24 cellular contexts compared by ENCODE assay signal in the genomic region with DNA sequence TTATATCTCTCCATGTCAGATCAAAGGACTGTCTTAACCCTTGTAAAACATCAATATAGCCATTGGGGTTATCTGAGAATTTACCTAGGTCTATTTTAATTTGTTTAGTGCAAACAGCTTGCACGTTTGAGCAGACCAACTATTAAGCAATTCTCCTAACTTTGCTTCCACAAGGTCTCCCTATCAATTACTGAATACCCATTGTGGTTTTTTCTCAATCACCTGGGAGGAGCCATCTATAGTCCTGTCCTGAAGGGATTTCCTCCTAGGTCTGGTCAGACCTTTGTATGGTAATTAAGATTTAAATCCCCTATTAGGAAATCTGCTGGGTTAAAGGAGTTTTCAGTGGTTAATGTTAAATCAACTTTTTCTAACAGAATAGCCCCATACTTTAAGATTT.
"Had no signal": no experiment of that assay in that cellular context is flagged by ENCODE, and none has a peak within 500 bp of the region (broad histone marks: within the 10 kb centered on the region; RNA-seq: fewer than 3 reads in every experiment).

No MANE protein-coding gene starts in this region.

- H3K36me3 Mint-ChIP-seq: natural killer cell had no signal

- H3K4me1 Mint-ChIP-seq: natural killer cell; stimulated activated naive CD8-positive, alpha-beta T cell treated with anti-CD3 and anti-CD28 coated beads, Interleukin-15, amount 100 ng/mL, for 72 hours had no signal

- H3K9me3 ChIP-seq: esophagus muscularis mucosa, gastroesophageal sphincter, heart left ventricle, lower lobe of right lung, ovary, right lobe of liver, suprapubic skin, transverse colon had no signal

- H3K27ac Mint-ChIP-seq: natural killer cell; stimulated activated naive CD8-positive, alpha-beta T cell treated with anti-CD3 and anti-CD28 coated beads, Interleukin-15, amount 100 ng/mL, for 72 hours had no signal

- H3K27me3 ChIP-seq: esophagus muscularis mucosa, gastroesophageal sphincter, heart left ventricle, ovary, right lobe of liver, suprapubic skin, transverse colon had no signal

- H3K4me3 ChIP-seq: coronary artery, esophagus muscularis mucosa, gastroesophageal sphincter, heart left ventricle, lower lobe of right lung, ovary, right lobe of liver, smooth muscle cell, suprapubic skin, transverse colon had no signal

- H3K27ac ChIP-seq: coronary artery, esophagus muscularis mucosa, foreskin keratinocyte, gastroesophageal sphincter, heart left ventricle, lower lobe of right lung, ovary, right lobe of liver, suprapubic skin, transverse colon had no signal

- H3K4me1 ChIP-seq: foreskin keratinocyte, heart left ventricle, lower lobe of right lung, right lobe of liver, suprapubic skin, transverse colon had no signal

- H3K36me3 ChIP-seq: esophagus muscularis mucosa, gastroesophageal sphincter, heart left ventricle, lower lobe of right lung, ovary, right lobe of liver, suprapubic skin, transverse colon had no signal

- ATAC-seq: foreskin keratinocyte; gastroesophageal sphincter; heart left ventricle; left cardiac atrium; left ventricle myocardium superior; lower lobe of right lung; natural killer cell; right lobe of liver; stimulated activated naive CD8-positive, alpha-beta T cell treated with anti-CD3 and anti-CD28 coated beads, Interleukin-15, amount 100 ng/mL, for 72 hours had no signal

- H3K9me3 Mint-ChIP-seq: natural killer cell had no signal

- H3K4me2 ChIP-seq: smooth muscle cell had no signal

- DNase-seq: dermis blood vessel endothelial cell; effector memory CD4-positive, alpha-beta T cell; foreskin keratinocyte; heart left ventricle; hippocampal formation; left cardiac atrium; left ventricle myocardium superior; lower lobe of right lung; natural killer cell; occipital lobe; ovary; right lobe of liver; stimulated activated CD4-positive, alpha-beta T cell treated with anti-CD3 and anti-CD28 coated beads, Interleukin-12 subunit alpha, Interleukin-12 subunit beta, amount 100 ng/mL, for 4 hours; stimulated activated CD4-positive, alpha-beta T cell treated with anti-CD3 and anti-CD28 coated beads, Interleukin-1b, Interleukin-23, amount 100 ng/mL, for 48 hours; stimulated activated CD4-positive, alpha-beta T cell treated with anti-CD3 and anti-CD28 coated beads, Interleukin-4, amount 100 ng/mL, for 1 hour; stimulated activated CD8-positive, alpha-beta memory T cell treated with anti-CD3 and anti-CD28 coated beads, Interleukin-4, amount 100 ng/mL, for 48 hours; stimulated activated naive CD4-positive, alpha-beta T cell; stimulated activated naive CD8-positive, alpha-beta T cell treated with anti-CD3 and anti-CD28 coated beads, Interleukin-15, amount 100 ng/mL, for 72 hours; transverse colon had no signal

- H3K4me3 Mint-ChIP-seq: natural killer cell; stimulated activated naive CD8-positive, alpha-beta T cell treated with anti-CD3 and anti-CD28 coated beads, Interleukin-15, amount 100 ng/mL, for 72 hours had no signal
